36 cellular contexts compared by ENCODE assay signal in the genomic region with DNA sequence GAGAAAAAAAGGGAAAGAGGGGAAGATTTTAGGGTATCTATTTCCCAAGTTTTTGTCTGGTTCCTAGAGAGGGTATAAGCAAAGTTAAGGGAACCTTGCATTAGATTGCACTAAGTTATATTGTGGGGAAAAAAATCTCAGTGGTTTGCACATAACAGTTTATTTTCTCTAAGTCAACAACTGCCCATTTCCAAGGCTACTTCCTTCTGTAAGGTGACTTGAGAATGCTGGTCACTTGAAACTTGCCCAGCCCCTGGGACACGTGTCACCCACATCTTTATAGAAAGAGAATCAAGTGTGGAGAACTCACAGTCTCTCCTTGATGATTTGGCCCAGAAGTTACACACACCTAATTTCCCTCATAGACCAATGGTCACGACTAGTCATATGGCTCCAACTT.
"Had no signal": no experiment of that assay in that cellular context is flagged by ENCODE, and none has a peak within 500 bp of the region (broad histone marks: within the 10 kb centered on the region; RNA-seq: fewer than 3 reads in every experiment).

No MANE protein-coding gene starts in this region.

- H3K4me3 Mint-ChIP-seq: activated B cell treated with CpG ODN at 0.5 μM for 24 hours; activated CD4-positive, alpha-beta memory T cell treated with anti-CD3 and anti-CD28 coated beads for 36 hours; activated CD4-positive, alpha-beta T cell treated with anti-CD3 and anti-CD28 coated beads, Interleukin-2, amount 10 ng/mL, durations not matched to agents 24 days and 14 days; activated naive CD4-positive, alpha-beta T cell treated with anti-CD3 and anti-CD28 coated beads for 36 hours; activated naive CD8-positive, alpha-beta T cell treated with anti-CD3 and anti-CD28 coated beads for 36 hours; activated T-cell treated with anti-CD3 and anti-CD28 coated beads, Interleukin-2, amount 50 U/mL, for 4 hours; activated T-cell treated with anti-CD3 and anti-CD28 coated beads, Interleukin-2, amount 50 U/mL, for 72 hours; activated T-helper 1 cell treated with anti-CD3 and anti-CD28 coated beads, Interleukin-12 subunit alpha, Interleukin-12 subunit beta, Interleukin-2, Interleukin-4 antibody, amounts not matched to agents 30 ng/mL and 10 ng/mL and 1 ng/mL, durations not matched to agents 14 hours and 24 hours and 36 hours; activated T-helper 17 cell treated with anti-CD3 and anti-CD28 coated beads, Interleukin-2, amount 50 U/mL, for 72 hours; T-helper 1 cell treated with Interleukin-12 subunit alpha and Interleukin-12 subunit beta and Interleukin-4 antibody, amounts not matched to agents 30 μg/mL and 1 μg/mL, for 36 hours; T-helper 2 cell treated with Interferon-gamma antibody and Interleukin-4, amounts not matched to agents 5 μg/mL and 100 μg/mL, for 36 hours had no signal

- H3K27me3 ChIP-seq: adrenal gland, body of pancreas, brain microvascular endothelial cell, breast epithelium had no signal

- H3K36me3 Mint-ChIP-seq: activated CD4-positive, alpha-beta memory T cell treated with anti-CD3 and anti-CD28 coated beads for 36 hours; activated naive CD4-positive, alpha-beta T cell treated with anti-CD3 and anti-CD28 coated beads, Interleukin-2, amount 50 U/mL, for 72 hours; activated naive CD8-positive, alpha-beta T cell treated with anti-CD3 and anti-CD28 coated beads for 36 hours had no signal

- H3K4me1 ChIP-seq: adrenal gland, body of pancreas, breast epithelium had no signal

- H3K36me3 ChIP-seq: adrenal gland, brain microvascular endothelial cell, breast epithelium had no signal

- DNase-seq: activated B cell treated with CpG ODN at 0.5 μM for 24 hours; activated CD4-positive, alpha-beta memory T cell treated with anti-CD3 and anti-CD28 coated beads for 36 hours; activated CD4-positive, alpha-beta T cell treated with anti-CD3 and anti-CD28 coated beads for 4 hours; activated CD4-positive, alpha-beta T cell treated with anti-CD3 and anti-CD28 coated beads, Interleukin-2, amount 10 ng/mL, durations not matched to agents 24 days and 14 days; activated CD4-positive, alpha-beta T cell treated with anti-CD3 and anti-CD28 coated beads, Interleukin-2, amount 50 U/mL, for 1 hour; activated CD4-positive, alpha-beta T cell treated with anti-CD3 and anti-CD28 coated beads, Interleukin-2, amount 50 U/mL, for 4 hours; activated CD4-positive, CD25-positive, alpha-beta regulatory T cell treated with anti-CD3 and anti-CD28 coated beads, Interleukin-2, amount 50 U/mL, for 72 hours; activated CD8-positive, alpha-beta memory T cell treated with anti-CD3 and anti-CD28 coated beads, Interleukin-2, amount 50 U/mL, for 4 hours; activated effector memory CD4-positive, alpha-beta T cell treated with anti-CD3 and anti-CD28 coated beads, Interleukin-2, amount 50 U/mL, for 16 hours; activated gamma-delta T cell treated with Interleukin-2 at 50 U/mL for 16 hours; activated naive CD4-positive, alpha-beta T cell; activated naive CD4-positive, alpha-beta T cell treated with anti-CD3 and anti-CD28 coated beads for 36 hours; activated naive CD4-positive, alpha-beta T cell treated with anti-CD3 and anti-CD28 coated beads, Interleukin-2, amount 50 U/mL, for 16 hours; activated naive CD8-positive, alpha-beta T cell treated with anti-CD3 and anti-CD28 coated beads for 36 hours; activated T-cell treated with anti-CD3 and anti-CD28 coated beads for 4 hours; activated T-cell treated with anti-CD3 and anti-CD28 coated beads, Interleukin-2, amount 50 U/mL, for 1 hour; activated T-cell treated with anti-CD3 and anti-CD28 coated beads, Interleukin-2, amount 50 U/mL, for 4 hours; activated T-cell treated with anti-CD3 and anti-CD28 coated beads, Interleukin-2, amount 50 U/mL, for 72 hours; amniotic stem cell; aorta; body of pancreas; brain microvascular endothelial cell; central memory CD4-positive, alpha-beta T cell; T-helper 1 cell; T-helper 2 cell; T-helper 9 cell had no signal

- H3K9me3 Mint-ChIP-seq: activated B cell treated with CpG ODN at 0.5 μM for 24 hours; activated CD4-positive, alpha-beta T cell treated with anti-CD3 and anti-CD28 coated beads, Interleukin-2, amount 10 ng/mL, durations not matched to agents 24 days and 14 days; activated naive CD4-positive, alpha-beta T cell treated with anti-CD3 and anti-CD28 coated beads for 36 hours; activated naive CD4-positive, alpha-beta T cell treated with anti-CD3 and anti-CD28 coated beads, Interleukin-2, amount 50 U/mL, for 72 hours; activated T-cell treated with anti-CD3 and anti-CD28 coated beads, Interleukin-2, amount 50 U/mL, for 4 hours; activated T-cell treated with anti-CD3 and anti-CD28 coated beads, Interleukin-2, amount 50 U/mL, for 72 hours; activated T-helper 1 cell treated with anti-CD3 and anti-CD28 coated beads, Interleukin-12 subunit alpha, Interleukin-12 subunit beta, Interleukin-2, Interleukin-4 antibody, amounts not matched to agents 30 ng/mL and 10 ng/mL and 1 ng/mL, durations not matched to agents 14 hours and 24 hours and 36 hours; activated T-helper 17 cell treated with anti-CD3 and anti-CD28 coated beads, Interleukin-2, amount 50 U/mL, for 72 hours; T-helper 1 cell treated with Interleukin-12 subunit alpha and Interleukin-12 subunit beta and Interleukin-4 antibody, amounts not matched to agents 30 μg/mL and 1 μg/mL, for 36 hours; T-helper 2 cell treated with Interferon-gamma antibody and Interleukin-4, amounts not matched to agents 5 μg/mL and 100 μg/mL, for 36 hours had no signal

- H3K27ac ChIP-seq: adrenal gland, body of pancreas, brain microvascular endothelial cell, breast epithelium, VCaP had no signal

- H3K4me1 Mint-ChIP-seq: activated B cell treated with CpG ODN at 0.5 μM for 24 hours; activated CD4-positive, alpha-beta T cell treated with anti-CD3 and anti-CD28 coated beads, Interleukin-2, amount 10 ng/mL, durations not matched to agents 24 days and 14 days; activated naive CD8-positive, alpha-beta T cell treated with anti-CD3 and anti-CD28 coated beads for 36 hours; activated T-helper 17 cell treated with anti-CD3 and anti-CD28 coated beads, Interleukin-2, amount 50 U/mL, for 72 hours had no signal

- ATAC-seq: activated naive CD4-positive, alpha-beta T cell treated with anti-CD3 and anti-CD28 coated beads, Interleukin-2, amount 50 U/mL, for 72 hours; activated T-cell treated with anti-CD3 and anti-CD28 coated beads, Interleukin-2, amount 50 U/mL, for 4 hours; activated T-cell treated with anti-CD3 and anti-CD28 coated beads, Interleukin-2, amount 50 U/mL, for 72 hours; activated T-helper 17 cell treated with anti-CD3 and anti-CD28 coated beads, Interleukin-2, amount 50 U/mL, for 72 hours; body of pancreas had no signal

- H3K27ac Mint-ChIP-seq: activated B cell treated with CpG ODN at 0.5 μM for 24 hours; activated CD4-positive, alpha-beta memory T cell treated with anti-CD3 and anti-CD28 coated beads for 36 hours; activated CD4-positive, alpha-beta T cell treated with anti-CD3 and anti-CD28 coated beads, Interleukin-2, amount 10 ng/mL, durations not matched to agents 24 days and 14 days; activated naive CD4-positive, alpha-beta T cell treated with anti-CD3 and anti-CD28 coated beads for 36 hours; activated naive CD4-positive, alpha-beta T cell treated with anti-CD3 and anti-CD28 coated beads, Interleukin-2, amount 50 U/mL, for 72 hours; activated naive CD8-positive, alpha-beta T cell treated with anti-CD3 and anti-CD28 coated beads for 36 hours; activated T-cell treated with anti-CD3 and anti-CD28 coated beads, Interleukin-2, amount 50 U/mL, for 72 hours; activated T-helper 1 cell treated with anti-CD3 and anti-CD28 coated beads, Interleukin-12 subunit alpha, Interleukin-12 subunit beta, Interleukin-2, Interleukin-4 antibody, amounts not matched to agents 30 ng/mL and 10 ng/mL and 1 ng/mL, durations not matched to agents 14 hours and 24 hours and 36 hours; activated T-helper 17 cell treated with anti-CD3 and anti-CD28 coated beads, Interleukin-2, amount 50 U/mL, for 72 hours; T-helper 1 cell treated with Interleukin-12 subunit alpha and Interleukin-12 subunit beta and Interleukin-4 antibody, amounts not matched to agents 30 μg/mL and 1 μg/mL, for 36 hours; T-helper 2 cell treated with Interferon-gamma antibody and Interleukin-4, amounts not matched to agents 5 μg/mL and 100 μg/mL, for 36 hours had no signal

- H3K4me3 ChIP-seq: adrenal gland, body of pancreas, breast epithelium had no signal

- H3K9me3 ChIP-seq: adrenal gland, body of pancreas, breast epithelium had no signal

- FAIRE-seq: astrocyte, TTC549 had no signal
